In the genomic region with DNA sequence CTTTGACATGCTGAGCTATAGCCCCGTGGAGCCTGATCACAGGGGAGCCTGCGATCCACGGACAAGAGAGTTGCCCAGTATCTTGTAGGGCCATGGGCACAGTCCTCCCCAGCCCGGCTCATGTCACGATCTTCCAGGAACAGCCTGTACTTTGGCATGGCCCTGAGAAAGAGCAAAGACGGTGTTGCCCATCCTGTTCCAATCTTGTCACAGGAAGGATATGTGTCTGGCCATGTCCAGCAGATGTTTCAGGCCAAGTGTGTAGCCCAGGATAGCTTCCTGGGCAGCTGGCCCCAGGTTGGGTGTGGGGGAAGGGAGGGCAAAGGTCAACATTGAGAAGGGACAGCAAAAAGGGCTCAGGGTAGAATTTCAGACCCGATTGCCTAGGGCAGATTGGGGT, we compare ENCODE assay signal across 19 cellular contexts.
"Had no signal": no experiment of that assay in that cellular context is flagged by ENCODE, and none has a peak within 500 bp of the region (broad histone marks: within the 10 kb centered on the region; RNA-seq: fewer than 3 reads in every experiment).

No MANE protein-coding gene starts in this region.

- H3K27ac Mint-ChIP-seq: activated naive CD8-positive, alpha-beta T cell; activated T-cell treated with anti-CD3 and anti-CD28 coated beads, Interleukin-2, amount 50 U/mL, for 72 hours; endodermal cell; natural killer cell; stimulated activated naive CD8-positive, alpha-beta T cell treated with anti-CD3 and anti-CD28 coated beads, Interleukin-15, Interleukin-2, amounts not matched to agents 100 ng/mL and 50 ng/mL, for 24 hours; T-helper 17 cell had no signal

- H3K27me3 ChIP-seq: cardiac muscle cell, left lung, tibial nerve had no signal

- H3K36me3 ChIP-seq: cardiac muscle cell, left lung, tibial nerve, WERI-Rb-1 had no signal

- H3K36me3 Mint-ChIP-seq: activated naive CD8-positive, alpha-beta T cell; natural killer cell had no signal

- H3K27ac ChIP-seq: skin epidermis, tibial nerve, WERI-Rb-1 had no signal

- H3K9me3 ChIP-seq: left lung, tibial nerve had no signal

- H3K4me1 ChIP-seq: left lung had no signal

- DNase-seq: activated CD4-positive, alpha-beta T cell treated with anti-CD3 and anti-CD28 coated beads for 1 hour; activated CD4-positive, alpha-beta T cell treated with anti-CD3 and anti-CD28 coated beads, Interleukin-2, amount 50 U/mL, for 4 hours; activated gamma-delta T cell treated with Interleukin-2 at 50 U/mL for 16 hours; activated T-cell treated with anti-CD3 and anti-CD28 coated beads, Interleukin-2, amount 50 U/mL, for 72 hours; endodermal cell; erythroblast; foreskin melanocyte; left lung; natural killer cell; nucleus accumbens; stimulated activated CD4-positive, alpha-beta T cell treated with anti-CD3 and anti-CD28 coated beads, Interleukin-15, amount 100 ng/mL, for 24 hours; stimulated activated CD4-positive, alpha-beta T cell treated with anti-CD3 and anti-CD28 coated beads, Interleukin-2, amount 100 ng/mL, for 48 hours; T-helper 17 cell; WERI-Rb-1 had no signal

- H3K4me3 ChIP-seq: cardiac muscle cell, left lung, skin epidermis, tibial nerve had no signal

- H3K9me3 Mint-ChIP-seq: activated T-cell treated with anti-CD3 and anti-CD28 coated beads, Interleukin-2, amount 50 U/mL, for 72 hours; endodermal cell; natural killer cell; stimulated activated naive CD8-positive, alpha-beta T cell treated with anti-CD3 and anti-CD28 coated beads, Interleukin-15, Interleukin-2, amounts not matched to agents 100 ng/mL and 50 ng/mL, for 24 hours had no signal

- ATAC-seq: activated T-cell treated with anti-CD3 and anti-CD28 coated beads, Interleukin-2, amount 50 U/mL, for 72 hours; left lung; natural killer cell; T-helper 17 cell had no signal

- H3K4me3 Mint-ChIP-seq: activated naive CD8-positive, alpha-beta T cell; activated T-cell treated with anti-CD3 and anti-CD28 coated beads, Interleukin-2, amount 50 U/mL, for 72 hours; endodermal cell; natural killer cell; stimulated activated naive CD8-positive, alpha-beta T cell treated with anti-CD3 and anti-CD28 coated beads, Interleukin-15, Interleukin-2, amounts not matched to agents 100 ng/mL and 50 ng/mL, for 24 hours; T-helper 17 cell had no signal

- H3K27me3 Mint-ChIP-seq: activated naive CD8-positive, alpha-beta T cell; stimulated activated naive CD8-positive, alpha-beta T cell treated with anti-CD3 and anti-CD28 coated beads, Interleukin-15, Interleukin-2, amounts not matched to agents 100 ng/mL and 50 ng/mL, for 24 hours; T-helper 17 cell had no signal

- H3K4me1 Mint-ChIP-seq: endodermal cell, natural killer cell had no signal
